16 cellular contexts compared by ENCODE assay signal in genomic region chr19:555474-555808, GRCh38. TPM values are rescaled to one million over a fixed set of nuclear protein-coding genes. Genes with fewer than 3 reads are reported as not detected.
DNase-seq lines count a peak whose midpoint lies in the region; ATAC-seq and TF ChIP-seq lines count a peak whose summit lies in the region.
"Had no signal": no experiment of that assay in that cellular context is flagged by ENCODE, and none has a peak within 500 bp of the region (broad histone marks: within the 10 kb centered on the region; RNA-seq: fewer than 3 reads in every experiment).

No MANE protein-coding gene starts in this region.

- H3K36me3 ChIP-seq in heart right ventricle = no peaks in the 10 kb centered on the region
- H3K36me3 ChIP-seq in colonic mucosa = no peaks in the 10 kb centered on the region
- H3K36me3 ChIP-seq in transverse colon = no peaks in the 10 kb centered on the region
- H3K36me3 ChIP-seq: HAP-1, SJSA1 had no signal

- H3K27me3 ChIP-seq in heart right ventricle = no peaks in the 10 kb centered on the region
- no peaks in the 10 kb centered on the region for H3K27me3 ChIP-seq in colonic mucosa
- H3K27me3 ChIP-seq in transverse colon = no peaks in the 10 kb centered on the region
- H3K27me3 ChIP-seq: SJSA1 had no signal

- in situ Hi-C loops in transverse colon (cut with MboI; ENCODE audit: low pct_ligation_motif_present in 1 of 4, low pct_unique_long_range_greater_than_20kb in 1 of 4, low sequenced_read_pairs in 3 of 4) = no loop called here

- no peak overlapping the region for H3K4me3 ChIP-seq in heart right ventricle
- no peak overlapping the region for H3K4me3 ChIP-seq in colonic mucosa
- H3K4me3 ChIP-seq in transverse colon = no peak overlapping the region
- H3K4me3 ChIP-seq: GM23338, HAP-1, SJSA1 had no signal

- TF ChIP-seq EP300 in transverse colon (IDR thresholded peaks at IDR 0.05; ENCODE audit: low read depth) = no peak

- H3K27ac ChIP-seq in heart right ventricle = peak overlapping the region in 7 of 10 donors; percentile 5 to 66 (median 55)
- peak overlapping the region; percentile 56 for H3K27ac ChIP-seq in colonic mucosa
- H3K27ac ChIP-seq in transverse colon = peak overlapping the region; percentile 51 to 76 (median 62)
- H3K27ac ChIP-seq: KMS-11, SJSA1 had no signal

- intact Hi-C loops in heart right ventricle (cut with DNase I) = no loop called here
- intact Hi-C loops in Right ventricle myocardium inferior (cut with DNase I) = loop anchor here (10.0 kb wide), 1 partner anchor 179 kb away; no protein-coding TSS in a partner anchor
- intact Hi-C loops in colonic mucosa (cut with DNase I) = no loop called here
- intact Hi-C loops in transverse colon (cut with DNase I; ENCODE audit: low total_unique reads) = no loop called here

- no peak for DNase-seq in heart right ventricle
- no peak for DNase-seq in Right ventricle myocardium inferior (ENCODE audit: missing footprints)
- no peak for DNase-seq in colonic mucosa
- no peak for DNase-seq in transverse colon
- no peak for DNase-seq in MV-4-11 (lab: John Stamatoyannopoulos, UW)
- no peak for DNase-seq in A172 (ENCODE audit: low spot score)
- DNase-seq: GDM1; NCI-H1105 treated with DMSO at 0.1 percent for 48 hours; NCI-H2029 treated with DMSO at 0.1 percent for 48 hours; NCI-H2171; NK-92 treated with Interleukin-12 subunit alpha and Interleukin-12 subunit beta, amount 100 ng/mL, for 24 hours had no signal

- ATAC-seq in heart right ventricle (no peak), Right ventricle myocardium inferior (no peak)

- WGBS in heart right ventricle, 2 donors = 84 to 87% methylated on average over 14 of the region's 14 CpGs
- 85% methylated on average over 14 of the region's 14 CpGs; no CpG with 5 or more reads in 1 of the 2 donors for WGBS in transverse colon (ENCODE audit: low coverage in 1 of 2), 2 donors

- no peak overlapping the region for H3K9ac ChIP-seq in colonic mucosa (ENCODE audit: low read depth in 2 of 2, low read length in 2 of 2)
- H3K9ac ChIP-seq: KMS-11 had no signal

- TF ChIP-seq CTCF in heart right ventricle (IDR thresholded peaks at IDR 0.05) (no peak), colonic mucosa (IDR thresholded peaks at IDR 0.05) (no peak), transverse colon (IDR thresholded peaks at IDR 0.05) (no peak)

- H3K4me1 ChIP-seq in heart right ventricle = peaks cover 11 to 36% (median 22%) of the 10 kb centered on the region in 9 donors
- H3K4me1 ChIP-seq in colonic mucosa = no peaks in the 10 kb centered on the region
- H3K4me1 ChIP-seq in transverse colon = peaks cover 14 to 54% (median 31%) of the 10 kb centered on the region in 4 donors
- H3K4me1 ChIP-seq: HAP-1, SJSA1 had no signal

- no peaks in the 10 kb centered on the region for H3K9me3 ChIP-seq in heart right ventricle
- H3K9me3 ChIP-seq in colonic mucosa = no peaks in the 10 kb centered on the region
- no peaks in the 10 kb centered on the region for H3K9me3 ChIP-seq in transverse colon
- H3K9me3 ChIP-seq: HAP-1, SJSA1 had no signal

- TF ChIP-seq POLR2A in transverse colon (IDR thresholded peaks at IDR 0.05) = no peak

RNA-seq across cellular contexts. Expression of gene GZMM, which starts 11.6 kb away (rescaled TPM):
- total RNA-seq in heart right ventricle (1 to 10 TPM in 1 of 10 donors, under 1 TPM in 3, not detected in 6; 0.25 to 2.7 (median 0.37) TPM), Right ventricle myocardium inferior (not detected), colonic mucosa (1 to 10 TPM in 1 of 2 donors, under 1 TPM in 1; 0.61 to 1.0 TPM), transverse colon (1 to 10 TPM in 2 of 4 donors, not detected in 2; 1.1 to 1.8 TPM)
- under 1 TPM in 1 of 2 donors, not detected in 1; 0.46 TPM for polyA plus RNA-seq in heart right ventricle
- not detected in 2 replicates for total RNA-seq in A172 (2014; rRNA removed; shearing (Covaris generic))
- total RNA-seq: GM23338, HT-29, SJSA1 had no signal

RNA-seq across cellular contexts. Expression of gene BSG, which starts 17.0 kb away (rescaled TPM):
- total RNA-seq in heart right ventricle (1,000 to 10,000 TPM; 1,225 to 2,457 (median 1,705) TPM), Right ventricle myocardium inferior (1,651 TPM), colonic mucosa (1,000 to 10,000 TPM in 1 of 2 donors, 100 to 1,000 TPM in 1; 920 to 1,084 TPM), transverse colon (1,000 to 10,000 TPM in 3 of 4 donors, 100 to 1,000 TPM in 1; 909 to 2,228 (median 1,224) TPM)
- 1,000 to 10,000 TPM in 1 of 2 donors, 100 to 1,000 TPM in 1; 829 to 5,252 TPM for polyA plus RNA-seq in heart right ventricle
- 700 and 767 TPM in 2 replicates for total RNA-seq in A172 (2014; rRNA removed; shearing (Covaris generic))

RNA-seq across cellular contexts. Expression of gene CDC34, which starts 23.9 kb away (rescaled TPM):
- total RNA-seq in heart right ventricle = 100 to 1,000 TPM in 2 of 10 donors, 10 to 100 TPM in 8; 70.2 to 116 (median 76.7) TPM
- polyA plus RNA-seq in heart right ventricle = 100 to 1,000 TPM; 120 to 162 TPM
- 109 TPM for total RNA-seq in Right ventricle myocardium inferior
- total RNA-seq in colonic mucosa = 10 to 100 TPM; 60.7 to 93.4 TPM
- 100 to 1,000 TPM in 3 of 4 donors, 10 to 100 TPM in 1; 72.0 to 116 (median 103) TPM for total RNA-seq in transverse colon
- 96.1 and 105 TPM in 2 replicates for total RNA-seq in A172 (2014; rRNA removed; shearing (Covaris generic))

RNA-seq across cellular contexts. Expression of gene HCN2, which starts 34.2 kb away (rescaled TPM):
- total RNA-seq in heart right ventricle (10 to 100 TPM in 1 of 10 donors, 1 to 10 TPM in 9; 1.9 to 10.7 (median 5.1) TPM), Right ventricle myocardium inferior (4.5 TPM), colonic mucosa (under 1 TPM; 0.17 to 0.40 TPM), transverse colon (under 1 TPM in 3 of 4 donors, not detected in 1; 0.14 to 1.00 (median 0.64) TPM)
- 1 to 10 TPM in 1 of 2 donors, under 1 TPM in 1; 0.90 to 4.7 TPM for polyA plus RNA-seq in heart right ventricle
- 9.3 and 12.7 TPM in 2 replicates for total RNA-seq in A172 (2014; rRNA removed; shearing (Covaris generic))
- total RNA-seq: HT-29 had no signal

RNA-seq across cellular contexts. Expression of gene TPGS1, which starts 48.1 kb away (rescaled TPM):
- total RNA-seq in heart right ventricle (10 to 100 TPM in 6 of 10 donors, 1 to 10 TPM in 4; 7.1 to 13.5 (median 10.2) TPM), Right ventricle myocardium inferior (10.3 TPM), colonic mucosa (10 to 100 TPM; 13.3 to 14.4 TPM), transverse colon (100 to 1,000 TPM in 1 of 4 donors, 10 to 100 TPM in 3; 18.0 to 103 (median 43.8) TPM)
- polyA plus RNA-seq in heart right ventricle = 10 to 100 TPM; 22.1 to 22.2 TPM
- total RNA-seq in A172 (2014; rRNA removed; shearing (Covaris generic)) = 44.3 and 104 TPM in 2 replicates
